Comparison of ENCODE assay signal across 12 cellular contexts in genomic region chr3:23877324-23877980, GRCh38. TPM values are rescaled to one million over a fixed set of nuclear protein-coding genes. Genes with fewer than 3 reads are reported as not detected.
DNase-seq lines count a peak whose midpoint lies in the region; ATAC-seq and TF ChIP-seq lines count a peak whose summit lies in the region.
"Had no signal": no experiment of that assay in that cellular context is flagged by ENCODE, and none has a peak within 500 bp of the region (broad histone marks: within the 10 kb centered on the region; RNA-seq: fewer than 3 reads in every experiment).

No MANE protein-coding gene starts in this region.

- TF ChIP-seq POLR2A in testis (IDR thresholded peaks at IDR 0.05), result no peak

- H3K9me3 ChIP-seq in right atrium auricular region, result no peaks in the 10 kb centered on the region
- no peaks in the 10 kb centered on the region for H3K9me3 ChIP-seq in testis

- no peak overlapping the region for H3K4me3 Mint-ChIP-seq in activated CD4-positive, alpha-beta memory T cell treated with anti-CD3 and anti-CD28 coated beads for 36 hours
- no peak overlapping the region for H3K4me3 Mint-ChIP-seq in type B pancreatic cell
- H3K4me3 Mint-ChIP-seq: naive B cell had no signal

- CTCF ChIA-PET in activated CD4-positive, alpha-beta memory T cell treated with anti-CD3 and anti-CD28 coated beads for 36 hours (lab: Charles Lee), result no interaction called here

- WGBS in testis, 2 donors, result 45 to 59% methylated on average over 5 of the region's 5 CpGs

- no peaks in the 10 kb centered on the region for H3K27me3 ChIP-seq in right atrium auricular region
- H3K27me3 ChIP-seq in testis, result no peaks in the 10 kb centered on the region
- H3K27me3 ChIP-seq: BLaER1 had no signal

- H3K4me3 ChIP-seq in right atrium auricular region (no peak overlapping the region), testis (no peak overlapping the region)
- H3K4me3 ChIP-seq: BLaER1 had no signal

- H3K36me3 ChIP-seq in right atrium auricular region (peaks cover 4% of the 10 kb centered on the region), testis (ENCODE audit: low read depth, missing control alignments) (no peaks in the 10 kb centered on the region)

- POLR2A ChIA-PET in activated CD4-positive, alpha-beta memory T cell treated with anti-CD3 and anti-CD28 coated beads for 36 hours (lab: Charles Lee), result no interaction called here

- H3K9me3 Mint-ChIP-seq in activated CD4-positive, alpha-beta memory T cell treated with anti-CD3 and anti-CD28 coated beads for 36 hours, result no peaks in the 10 kb centered on the region
- H3K9me3 Mint-ChIP-seq in type B pancreatic cell, result no peaks in the 10 kb centered on the region

- DNase-seq in Right ventricle myocardium inferior (ENCODE audit: missing footprints) (no peak), right atrium auricular region (ENCODE audit: low spot score) (no peak), SKM-1 treated with dmso at 0.1 percent for 144 hours (lab: John Stamatoyannopoulos, UW; ENCODE audit: unreplicated experiment) (peak; percentile 81), glomerular visceral epithelial cell (ENCODE audit: extremely low spot score) (peak; percentile 69), testis (peak; percentile 68), type B pancreatic cell (ENCODE audit: extremely low spot score, unreplicated experiment) (no peak)
- no peak for DNase-seq in activated CD4-positive, alpha-beta memory T cell treated with anti-CD3 and anti-CD28 coated beads for 36 hours
- DNase-seq: activated T-cell treated with anti-CD3 and anti-CD28 coated beads, Interleukin-2, amount 50 U/mL, for 48 hours; naive B cell; NCI-H1048 had no signal

- no peaks in the 10 kb centered on the region for H3K27me3 Mint-ChIP-seq in activated CD4-positive, alpha-beta memory T cell treated with anti-CD3 and anti-CD28 coated beads for 36 hours
- no peaks in the 10 kb centered on the region for H3K27me3 Mint-ChIP-seq in type B pancreatic cell
- H3K27me3 Mint-ChIP-seq: naive B cell had no signal

- no peak overlapping the region for H3K27ac Mint-ChIP-seq in activated CD4-positive, alpha-beta memory T cell treated with anti-CD3 and anti-CD28 coated beads for 36 hours
- no peak overlapping the region for H3K27ac Mint-ChIP-seq in type B pancreatic cell

- H3K4me1 Mint-ChIP-seq in activated CD4-positive, alpha-beta memory T cell treated with anti-CD3 and anti-CD28 coated beads for 36 hours (ENCODE audit: low read depth), result peaks cover 15% of the 10 kb centered on the region
- H3K4me1 Mint-ChIP-seq in type B pancreatic cell (ENCODE audit: unreplicated experiment), result peaks cover 22% of the 10 kb centered on the region

- ATAC-seq in Right ventricle myocardium inferior (peak; percentile 36), HG03469 (IDR thresholded peaks at IDR 0.05; ENCODE audit: unreplicated experiment) (no peak)

- no peak overlapping the region for H3K27ac ChIP-seq in right atrium auricular region
- no peak overlapping the region for H3K27ac ChIP-seq in testis
- H3K27ac ChIP-seq: BLaER1 had no signal

- H3K4me1 ChIP-seq in right atrium auricular region (peaks cover 0 to 44% of the 10 kb centered on the region in 2 donors), testis (peaks cover 9% of the 10 kb centered on the region)

- H3K36me3 Mint-ChIP-seq in activated CD4-positive, alpha-beta memory T cell treated with anti-CD3 and anti-CD28 coated beads for 36 hours, result peaks cover 6% of the 10 kb centered on the region
- peaks cover 24% of the 10 kb centered on the region for H3K36me3 Mint-ChIP-seq in type B pancreatic cell

- no peak for TF ChIP-seq CTCF in right atrium auricular region (IDR thresholded peaks at IDR 0.05)
- TF ChIP-seq CTCF in testis (IDR thresholded peaks at IDR 0.05), result no peak
- no peak for TF ChIP-seq CTCF in type B pancreatic cell (conservative IDR thresholded peaks at IDR 0.05)

- intact Hi-C loops in Right ventricle myocardium inferior (cut with DNase I) (no loop called here), testis (cut with DNase I; ENCODE audit: low total_unique reads) (no loop called here)
- intact Hi-C loops in activated CD4-positive, alpha-beta memory T cell treated with anti-CD3 and anti-CD28 coated beads for 36 hours (cut with micrococcal nuclease), result no loop called here

RNA-seq across cellular contexts. Expression of gene NKIRAS1, which starts 39.3 kb away (rescaled TPM):
- total RNA-seq in Right ventricle myocardium inferior (20.3 TPM), right atrium auricular region (10 to 100 TPM; 18.4 to 19.8 TPM), testis (10 to 100 TPM; 37.2 to 41.1 TPM), type B pancreatic cell (ENCODE audit: low replicate concordance) (8.0 and 10.8 TPM in 2 replicates)
- 35.0 TPM for polyA plus RNA-seq in testis (ENCODE audit: insufficient read depth, low read depth, low replicate concordance)
- 1 to 10 TPM; 3.9 TPM for total RNA-seq in activated CD4-positive, alpha-beta memory T cell treated with anti-CD3 and anti-CD28 coated beads for 36 hours

RNA-seq across cellular contexts. Expression of gene RPL15, which starts 39.5 kb away (rescaled TPM):
- total RNA-seq in Right ventricle myocardium inferior, result 1,001 TPM
- 1,000 to 10,000 TPM in 1 of 2 donors, 100 to 1,000 TPM in 1; 608 to 1,311 TPM for total RNA-seq in right atrium auricular region
- total RNA-seq in testis, result 1,000 to 10,000 TPM in 1 of 2 donors, 100 to 1,000 TPM in 1; 783 to 1,409 TPM
- 1,993 TPM for polyA plus RNA-seq in testis (ENCODE audit: insufficient read depth, low read depth, low replicate concordance)
- 1,000 to 10,000 TPM; 2,597 to 2,603 TPM for total RNA-seq in activated CD4-positive, alpha-beta memory T cell treated with anti-CD3 and anti-CD28 coated beads for 36 hours
- total RNA-seq in type B pancreatic cell (ENCODE audit: low replicate concordance), result 2,083 and 2,257 TPM in 2 replicates

Comparison
In these comparisons a context has a peak if more than half of its experiments do, and no peak if none do; other contexts are left out.
1. DNase-seq: peak in SKM-1 treated with dmso at 0.1 percent for 144 hours (single experiment), glomerular visceral epithelial cell (single experiment) and testis (single experiment); none in Right ventricle myocardium inferior (single experiment), right atrium auricular region (single experiment), activated CD4-positive, alpha-beta memory T cell treated with anti-CD3 and anti-CD28 coated beads for 36 hours (single experiment) and type B pancreatic cell (single experiment).